ENCODE assay signal across 2 cellular contexts in genomic region chr1:203586495-203586894, GRCh38.
TF ChIP-seq lines count a peak whose summit lies in the region.

No MANE protein-coding gene starts in this region.

TF ChIP-seq in H1, 55 proteins besides CTCF, POLR2A, EP300 and RAD21:
- TF ChIP-seq CHD1 (IDR thresholded peaks at IDR 0.05; ENCODE audit: low read depth, low read length) (no peak), RXRA (IDR thresholded peaks at IDR 0.05; ENCODE audit: insufficient read depth, low read depth, low read length) (no peak), GTF2F1 (IDR thresholded peaks at IDR 0.05; ENCODE audit: borderline replicate concordance, low read depth, low read length) (no peak)

TF ChIP-seq in SK-N-SH, 30 proteins besides CTCF, POLR2A, EP300 and RAD21:
- TF ChIP-seq MAX (IDR thresholded peaks at IDR 0.05; ENCODE audit: low read depth) (no peak), RFX5 (IDR thresholded peaks at IDR 0.05; ENCODE audit: low read length) (no peak), TAF1 (IDR thresholded peaks at IDR 0.05; ENCODE audit: borderline replicate concordance, low read depth, low read length) (no peak), RCOR1 (IDR thresholded peaks at IDR 0.05; ENCODE audit: low read length) (no peak), TEAD4 (IDR thresholded peaks at IDR 0.05; ENCODE audit: borderline replicate concordance, insufficient read depth) (no peak), MEF2A (IDR thresholded peaks at IDR 0.05; ENCODE audit: borderline replicate concordance, low read depth) (no peak), ELF1 (IDR thresholded peaks at IDR 0.05) (no peak), JUND (IDR thresholded peaks at IDR 0.05) (no peak), FOSL2 (IDR thresholded peaks at IDR 0.05; ENCODE audit: borderline replicate concordance, low read depth) (no peak), RXRA (IDR thresholded peaks at IDR 0.05; ENCODE audit: borderline replicate concordance, low read depth) (no peak), FOXM1 (IDR thresholded peaks at IDR 0.05; ENCODE audit: low read depth) (no peak), NFIC (IDR thresholded peaks at IDR 0.05; ENCODE audit: borderline replicate concordance) (no peak), TCF12 (IDR thresholded peaks at IDR 0.05) (no peak), CHD2 (IDR thresholded peaks at IDR 0.05; ENCODE audit: low read length, partially characterized antibody) (no peak), USF1 (IDR thresholded peaks at IDR 0.05; ENCODE audit: borderline replicate concordance, low read depth) (no peak)
- TF ChIP-seq, protein P1, sequence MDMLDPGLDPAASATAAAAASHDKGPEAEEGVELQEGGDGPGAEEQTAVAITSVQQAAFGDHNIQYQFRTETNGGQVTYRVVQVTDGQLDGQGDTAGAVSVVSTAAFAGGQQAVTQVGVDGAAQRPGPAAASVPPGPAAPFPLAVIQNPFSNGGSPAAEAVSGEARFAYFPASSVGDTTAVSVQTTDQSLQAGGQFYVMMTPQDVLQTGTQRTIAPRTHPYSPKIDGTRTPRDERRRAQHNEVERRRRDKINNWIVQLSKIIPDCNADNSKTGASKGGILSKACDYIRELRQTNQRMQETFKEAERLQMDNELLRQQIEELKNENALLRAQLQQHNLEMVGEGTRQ (IDR thresholded peaks at IDR 0.05; ENCODE audit: borderline replicate concordance, low read depth, low read length) = no peak
